1 cellular context compared by ENCODE assay signal in genomic region chr7:47414342-47415288, GRCh38.
TF ChIP-seq lines count a peak whose summit lies in the region.

No MANE protein-coding gene starts in this region.

TF ChIP-seq in HepG2, 621 proteins besides CTCF, POLR2A, EP300 and RAD21 (continued from another document):
- TF ChIP-seq TRAFD1 (CRISPR knock-in tag; IDR thresholded peaks at IDR 0.05; ENCODE audit: borderline replicate concordance) (no peak), RBM22 (optimal IDR thresholded peaks at IDR 0.05; ENCODE audit: low read length) (peak; percentile 77), ZNF550 (CRISPR knock-in tag; IDR thresholded peaks at IDR 0.05; ENCODE audit: borderline replicate concordance) (no peak)
